9 cellular contexts compared by ENCODE assay signal in the genomic region with DNA sequence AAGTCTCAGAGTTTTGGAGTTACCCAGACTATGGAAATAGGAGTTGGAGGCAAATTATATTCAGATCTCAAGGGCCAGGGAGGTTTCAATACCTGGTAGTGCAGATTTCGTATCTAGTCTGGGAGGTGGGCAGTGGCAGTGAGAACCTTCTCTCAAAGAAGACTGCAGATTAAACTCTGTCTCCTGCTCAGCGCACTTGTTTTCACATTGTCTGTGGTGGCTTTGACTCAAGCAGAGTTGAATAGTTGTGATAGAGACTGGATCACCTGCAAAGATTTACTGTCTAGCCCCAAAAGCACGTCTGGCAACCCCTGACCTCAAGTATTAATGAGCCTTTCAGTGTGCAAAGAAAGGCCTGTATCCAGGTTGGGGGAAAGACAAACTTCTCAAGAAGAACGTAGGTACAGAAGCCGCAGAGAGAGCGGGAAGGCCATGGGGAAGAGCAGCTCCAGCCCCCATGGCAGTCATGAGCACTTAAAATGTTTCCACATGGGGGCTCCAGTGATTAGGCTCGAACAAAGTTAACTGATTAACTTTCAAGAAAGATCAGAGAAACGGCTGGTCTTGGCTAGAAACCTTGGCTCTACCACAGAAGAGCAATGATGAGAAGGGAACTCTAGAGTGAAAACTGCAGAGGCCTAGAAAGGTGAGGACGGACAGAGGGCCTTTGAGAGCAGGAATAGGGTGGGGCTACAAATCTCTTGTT. TPM values are rescaled to one million over a fixed set of nuclear protein-coding genes. Genes with fewer than 3 reads are reported as not detected.
DNase-seq lines count a peak whose midpoint lies in the region; ATAC-seq lines count a peak whose summit lies in the region.
"Had no signal": no experiment of that assay in that cellular context is flagged by ENCODE, and none has a peak within 500 bp of the region (broad histone marks: within the 10 kb centered on the region; RNA-seq: fewer than 3 reads in every experiment).

No MANE protein-coding gene starts in this region.

- peak overlapping the region; percentile 96 for H3K27ac Mint-ChIP-seq in activated T-helper 17 cell treated with anti-CD3 and anti-CD28 coated beads, Interleukin-2, amount 50 U/mL, for 72 hours
- H3K27ac Mint-ChIP-seq in stimulated activated naive CD8-positive, alpha-beta T cell treated with anti-CD3 and anti-CD28 coated beads, Interleukin-15, amount 100 ng/mL, for 72 hours = peak overlapping the region; percentile 93 to 99

- peak; percentile 41 for DNase-seq in KBM-7
- peak in 1 of 2 donors; percentile 20 for DNase-seq in stimulated activated naive CD8-positive, alpha-beta T cell treated with anti-CD3 and anti-CD28 coated beads, Interleukin-15, amount 100 ng/mL, for 72 hours
- no peak for DNase-seq in HUDEP-2 (lab: John Stamatoyannopoulos, UW; ENCODE audit: unreplicated experiment in 76 of 76)
- no peak for DNase-seq in hippocampal formation (lab: John Stamatoyannopoulos, UW)
- DNase-seq: MM.1S had no signal

- no peaks in the 10 kb centered on the region for H3K9me3 Mint-ChIP-seq in activated T-helper 17 cell treated with anti-CD3 and anti-CD28 coated beads, Interleukin-2, amount 50 U/mL, for 72 hours
- H3K9me3 Mint-ChIP-seq in stimulated activated naive CD8-positive, alpha-beta T cell treated with anti-CD3 and anti-CD28 coated beads, Interleukin-15, amount 100 ng/mL, for 72 hours = peaks cover 0 to 6% of the 10 kb centered on the region in 2 donors

- H3K27me3 Mint-ChIP-seq in activated T-helper 17 cell treated with anti-CD3 and anti-CD28 coated beads, Interleukin-2, amount 50 U/mL, for 72 hours = no peaks in the 10 kb centered on the region
- no peaks in the 10 kb centered on the region for H3K27me3 Mint-ChIP-seq in stimulated activated naive CD8-positive, alpha-beta T cell treated with anti-CD3 and anti-CD28 coated beads, Interleukin-15, amount 100 ng/mL, for 72 hours

- no peaks in the 10 kb centered on the region for H3K27me3 ChIP-seq in layer of hippocampus (ENCODE audit: control insufficient read depth, insufficient read depth, low read length)

- H3K27ac ChIP-seq in layer of hippocampus (ENCODE audit: low read depth, low read length) = peak overlapping the region; percentile 69
- H3K27ac ChIP-seq: parathyroid adenoma had no signal

- H3K36me3 Mint-ChIP-seq in activated T-helper 17 cell treated with anti-CD3 and anti-CD28 coated beads, Interleukin-2, amount 50 U/mL, for 72 hours (ENCODE audit: low read depth) = peaks cover 28% of the 10 kb centered on the region

- peak overlapping the region; percentile 77 for H3K4me3 Mint-ChIP-seq in activated T-helper 17 cell treated with anti-CD3 and anti-CD28 coated beads, Interleukin-2, amount 50 U/mL, for 72 hours
- peak overlapping the region; percentile 78 to 80 for H3K4me3 Mint-ChIP-seq in stimulated activated naive CD8-positive, alpha-beta T cell treated with anti-CD3 and anti-CD28 coated beads, Interleukin-15, amount 100 ng/mL, for 72 hours

- ATAC-seq in activated T-helper 17 cell treated with anti-CD3 and anti-CD28 coated beads, Interleukin-2, amount 50 U/mL, for 72 hours (replicated peaks) = no peak
- ATAC-seq in stimulated activated naive CD8-positive, alpha-beta T cell treated with anti-CD3 and anti-CD28 coated beads, Interleukin-15, amount 100 ng/mL, for 72 hours = no peak
- no peak for ATAC-seq in HG03095 (IDR thresholded peaks at IDR 0.05; ENCODE audit: unreplicated experiment)

- in situ Hi-C loops in KBM-7 (cut with MboI; ENCODE audit: low pct_unique_long_range_greater_than_20kb, low sequenced_read_pairs) = no loop called here

- peaks cover 48% of the 10 kb centered on the region for H3K4me1 Mint-ChIP-seq in activated T-helper 17 cell treated with anti-CD3 and anti-CD28 coated beads, Interleukin-2, amount 50 U/mL, for 72 hours
- peaks cover 69% of the 10 kb centered on the region for H3K4me1 Mint-ChIP-seq in stimulated activated naive CD8-positive, alpha-beta T cell treated with anti-CD3 and anti-CD28 coated beads, Interleukin-15, amount 100 ng/mL, for 72 hours

RNA-seq across cellular contexts. Expression of gene HENMT1, which starts 15.3 kb away (rescaled TPM):
- 10 to 100 TPM; 17.5 to 21.6 TPM for total RNA-seq in activated T-helper 17 cell treated with anti-CD3 and anti-CD28 coated beads, Interleukin-2, amount 50 U/mL, for 72 hours

RNA-seq across cellular contexts. Expression of gene PRPF38B, which starts 46.5 kb away (rescaled TPM):
- total RNA-seq in activated T-helper 17 cell treated with anti-CD3 and anti-CD28 coated beads, Interleukin-2, amount 50 U/mL, for 72 hours = 10 to 100 TPM; 70.3 to 70.6 TPM
